21 cellular contexts compared by ENCODE assay signal in genomic region chr9:99601506-99601905, GRCh38.
A peak's percentile ranks its signal among the peaks of the same experiment; 100 is the strongest.
DNase-seq lines count a peak whose midpoint lies in the region; ATAC-seq and TF ChIP-seq lines count a peak whose summit lies in the region.
"Had no signal": no experiment of that assay in that cellular context is flagged by ENCODE, and none has a peak within 500 bp of the region (broad histone marks: within the 10 kb centered on the region; RNA-seq: fewer than 3 reads in every experiment).

No MANE protein-coding gene starts in this region.

- no peak overlapping the region for H3K4me3 Mint-ChIP-seq in nephron progenitor cell
- H3K4me3 Mint-ChIP-seq in chondrocyte (ENCODE audit: unreplicated experiment), result no peak overlapping the region
- H3K4me3 Mint-ChIP-seq: activated B cell treated with CpG ODN at 0.5 μM for 24 hours; activated CD4-positive, alpha-beta memory T cell treated with anti-CD3 and anti-CD28 coated beads, Interleukin-2, amount 10 ng/mL, durations not matched to agents 7 days and 5 days; H9 had no signal

- no peaks in the 10 kb centered on the region for H3K9me3 Mint-ChIP-seq in nephron progenitor cell
- peaks cover 3% of the 10 kb centered on the region for H3K9me3 Mint-ChIP-seq in chondrocyte (ENCODE audit: low read depth)
- H3K9me3 Mint-ChIP-seq: activated B cell treated with CpG ODN at 0.5 μM for 24 hours, H9 had no signal

- H3K27ac Mint-ChIP-seq in nephron progenitor cell (peak overlapping the region; percentile 72), chondrocyte (ENCODE audit: unreplicated experiment) (no peak overlapping the region)
- H3K27ac Mint-ChIP-seq: activated B cell treated with CpG ODN at 0.5 μM for 24 hours; activated CD4-positive, alpha-beta memory T cell treated with anti-CD3 and anti-CD28 coated beads, Interleukin-2, amount 10 ng/mL, durations not matched to agents 7 days and 5 days; H9 had no signal

- ATAC-seq in GM18498 (IDR thresholded peaks at IDR 0.05; ENCODE audit: unreplicated experiment), result no peak

- H3K36me3 Mint-ChIP-seq in nephron progenitor cell (ENCODE audit: low read depth) (no peaks in the 10 kb centered on the region), chondrocyte (ENCODE audit: low read depth) (no peaks in the 10 kb centered on the region)

- DNase-seq in DMS 273 (lab: John Stamatoyannopoulos, UW; ENCODE audit: unreplicated experiment) (peak; percentile 44), DMS 273 treated with DMSO at 0.1 percent for 48 hours (lab: John Stamatoyannopoulos, UW) (no peak), NCI-H1436 treated with DMSO at 0.1 percent for 48 hours (lab: John Stamatoyannopoulos, UW) (peak; percentile 13), dermis blood vessel endothelial cell (peak; percentile 17), nephron progenitor cell (peak; percentile 2), chondrocyte (ENCODE audit: low spot score) (no peak), Ammon's horn (ENCODE audit: low spot score) (no peak)
- DNase-seq: activated B cell treated with CpG ODN at 0.5 μM for 24 hours; activated CD4-positive, alpha-beta memory T cell treated with anti-CD3 and anti-CD28 coated beads, Interleukin-2, amount 10 ng/mL, durations not matched to agents 7 days and 5 days; activated gamma-delta T cell; activated T-cell treated with anti-CD3 and anti-CD28 coated beads for 4 hours; AML-193; amniotic stem cell; COR-L47; effector CD4-positive, alpha-beta T cell; H9; NCI-H146; NCI-H2227 treated with DMSO at 0.1 percent for 48 hours; spleen; stimulated activated CD4-positive, alpha-beta T cell treated with anti-CD3 and anti-CD28 coated beads, Interleukin-4, amount 100 ng/mL, for 4 hours had no signal

- H3K27me3 Mint-ChIP-seq in nephron progenitor cell (ENCODE audit: low read depth, poor library complexity) (peaks cover 4% of the 10 kb centered on the region), chondrocyte (ENCODE audit: low read depth) (peaks cover 2% of the 10 kb centered on the region)
- H3K27me3 Mint-ChIP-seq: activated B cell treated with CpG ODN at 0.5 μM for 24 hours had no signal

- TF ChIP-seq CTCF in nephron progenitor cell (IDR thresholded peaks at IDR 0.05) (no peak), chondrocyte (IDR thresholded peaks at IDR 0.05) (no peak)

- H3K4me1 Mint-ChIP-seq in nephron progenitor cell (peaks cover 19% of the 10 kb centered on the region), chondrocyte (ENCODE audit: low read depth) (no peaks in the 10 kb centered on the region)

Comparison
In these comparisons a context has a peak if more than half of its experiments do, and no peak if none do; other contexts are left out.
1. DNase-seq: peak in DMS 273 (single experiment), NCI-H1436 treated with DMSO at 0.1 percent for 48 hours (single experiment), dermis blood vessel endothelial cell (single experiment) and nephron progenitor cell (single experiment); none in DMS 273 treated with DMSO at 0.1 percent for 48 hours (single experiment), chondrocyte (single experiment) and Ammon's horn (single experiment).